1 cellular context compared by ENCODE assay signal in the genomic region with DNA sequence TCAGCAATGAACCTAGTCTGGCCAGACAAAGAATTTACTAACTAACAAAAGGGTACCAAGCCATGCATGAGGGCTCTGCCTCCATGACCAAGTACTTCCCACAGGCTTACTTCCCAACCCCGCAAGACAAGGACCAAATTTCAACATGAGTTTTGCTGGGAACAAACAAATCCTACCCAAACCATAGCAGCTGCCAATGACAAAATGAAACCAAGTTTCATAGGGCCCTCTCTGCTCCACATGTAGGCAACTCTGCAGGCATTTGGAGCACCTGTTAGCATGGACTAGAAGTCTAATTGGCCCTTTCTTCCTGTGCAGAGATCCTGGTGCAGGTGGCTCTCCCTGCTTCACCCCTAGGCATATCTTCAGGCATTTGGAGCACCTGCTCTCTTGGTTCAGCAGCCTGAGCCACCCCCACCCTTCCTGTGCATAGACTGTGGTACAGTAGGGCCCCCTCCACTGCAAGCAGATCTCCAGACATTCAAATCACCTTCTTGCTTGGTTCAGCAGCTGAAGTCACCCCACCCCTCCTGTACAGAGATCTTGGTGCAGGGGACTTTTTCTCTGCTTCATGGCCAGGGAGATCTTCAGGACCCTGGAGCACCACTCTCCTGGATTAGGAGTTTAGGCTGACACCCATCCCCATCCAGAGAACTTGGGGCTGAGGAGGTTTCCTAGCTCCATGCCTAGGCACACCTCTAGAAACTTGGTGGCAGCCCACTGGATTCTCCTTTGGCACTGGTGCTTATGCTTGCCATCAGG.
TF ChIP-seq lines count a peak whose summit lies in the region.

No MANE protein-coding gene starts in this region.

TF ChIP-seq in GM12878, 131 proteins besides CTCF, POLR2A, EP300 and RAD21 (continued from another document):
- no peak for TF ChIP-seq POLR2AphosphoS5 (IDR thresholded peaks at IDR 0.05; ENCODE audit: low read length)
- no peak for TF ChIP-seq MAX (IDR thresholded peaks at IDR 0.05; ENCODE audit: low read depth, low read length)
